In genomic region chr12:57236925-57237652, GRCh38 we compare ENCODE assay signal across 12 cellular contexts. TPM values are rescaled to one million over a fixed set of nuclear protein-coding genes. Genes with fewer than 3 reads are reported as not detected.
DNase-seq lines count a peak whose midpoint lies in the region; ATAC-seq, FAIRE-seq and TF ChIP-seq lines count a peak whose summit lies in the region.
"Had no signal": no experiment of that assay in that cellular context is flagged by ENCODE, and none has a peak within 500 bp of the region (broad histone marks: within the 10 kb centered on the region; RNA-seq: fewer than 3 reads in every experiment).

No MANE protein-coding gene starts in this region.

- in situ Hi-C loops in GM23248 (cut with MboI): no loop called here

- FAIRE-seq in frontal cortex (lab: Jason Lieb, UNC): no peak

- peaks cover 13% of the 10 kb centered on the region for H3K4me1 ChIP-seq in GM23248 (ENCODE audit: insufficient read depth)

- no peak for TF ChIP-seq POLR2A in erythroblast (IDR thresholded peaks at IDR 0.05; ENCODE audit: low read length)

- ATAC-seq in GM21528 (IDR thresholded peaks at IDR 0.05; ENCODE audit: low FRiP score, unreplicated experiment) (no peak), HG02981 (IDR thresholded peaks at IDR 0.05; ENCODE audit: unreplicated experiment) (no peak)

- no peaks in the 10 kb centered on the region for H3K9me2 ChIP-seq in GM23248 (ENCODE audit: insufficient read depth)

- H3F3A ChIP-seq in GM23248 (ENCODE audit: insufficient read depth): peaks cover 39% of the 10 kb centered on the region

- H3K36me3 ChIP-seq in GM23248 (ENCODE audit: low read depth): peaks cover 25% of the 10 kb centered on the region

- peak; percentile 64 for DNase-seq in GM23248
- DNase-seq in RPMI7951 (ENCODE audit: low read depth): peak; percentile 48
- peak; percentile 26 to 38 for DNase-seq in erythroblast (lab: John Stamatoyannopoulos, UW)
- DNase-seq in retina: peak; percentile 39
- DNase-seq in dermis blood vessel endothelial cell: no peak
- DNase-seq in frontal cortex (ENCODE audit: low spot score in 2 of 2): no peak
- DNase-seq: activated naive CD4-positive, alpha-beta T cell; HCEC 1CT had no signal

- 34 to 42% methylated on average over 10 of the region's 10 CpGs for WGBS in GM23248 (ENCODE audit: low coverage in 1 of 2, low lambda C conversion rate in 2 of 2, missing lambda C conversion rate in 2 of 2), 2 experiments

- H3K4me3 ChIP-seq in GM23248: no peak overlapping the region

- H3K27me3 ChIP-seq in GM23248 (replicated peaks; ENCODE audit: insufficient read depth): no peaks in the 10 kb centered on the region

- H2AFZ ChIP-seq in GM23248: no peak overlapping the region

- H3K4me2 ChIP-seq in GM23248 (ENCODE audit: unreplicated experiment): no peak overlapping the region

- peaks cover 11% of the 10 kb centered on the region; the same call in 1 of the 2 replicates for H3K79me2 ChIP-seq in GM23248 (ENCODE audit: insufficient read depth)

- H4K20me1 ChIP-seq in GM23248 (ENCODE audit: insufficient read depth): no peaks in the 10 kb centered on the region

- no peak overlapping the region for H3K27ac ChIP-seq in GM23248
- H3K27ac ChIP-seq: KMS-11, Peyer's patch had no signal

- H3K9me3 ChIP-seq in GM23248 (ENCODE audit: low read depth): no peaks in the 10 kb centered on the region
- H3K9me3 ChIP-seq: Peyer's patch had no signal

- no peak overlapping the region for H3K9ac ChIP-seq in GM23248
- H3K9ac ChIP-seq: KMS-11 had no signal

RNA-seq across cellular contexts. Expression of gene SHMT2, which starts 7.6 kb away (rescaled TPM):
- total RNA-seq in GM23248 (2014; rRNA removed; shearing (Covaris generic)): 272 and 341 TPM in 2 replicates
- 184 and 185 TPM in 2 replicates for polyA plus RNA-seq in GM23248 (2016; fragmentation: Nextera tagmentation; extraction: Ambion mirVana)
- 89.3 and 108 TPM in 2 replicates for total RNA-seq in RPMI7951 (2014; rRNA removed; shearing (Covaris generic))
- total RNA-seq in dermis blood vessel endothelial cell: 140 and 291 TPM in 2 replicates
- total RNA-seq in frontal cortex: 28.9 TPM

RNA-seq across cellular contexts. Expression of gene STAC3, which starts 13.9 kb away (rescaled TPM):
- total RNA-seq in GM23248 (2014; rRNA removed; shearing (Covaris generic)): 0.32 and 1.3 TPM in 2 replicates
- polyA plus RNA-seq in GM23248 (2016; fragmentation: Nextera tagmentation; extraction: Ambion mirVana): 0.35 and 0.52 TPM in 2 replicates
- total RNA-seq in RPMI7951 (2014; rRNA removed; shearing (Covaris generic)): 0.84 TPM in 1 of 2 replicates, not detected in the other
- total RNA-seq in dermis blood vessel endothelial cell (0.65 TPM in 1 of 2 replicates, not detected in the other), frontal cortex (1.6 TPM)

RNA-seq across cellular contexts. Expression of gene NXPH4, which starts 20.5 kb away (rescaled TPM):
- total RNA-seq in GM23248 (2014; rRNA removed; shearing (Covaris generic)): 5.6 and 5.7 TPM in 2 replicates
- polyA plus RNA-seq in GM23248 (2016; fragmentation: Nextera tagmentation; extraction: Ambion mirVana): 5.4 and 6.7 TPM in 2 replicates
- total RNA-seq in RPMI7951 (2014; rRNA removed; shearing (Covaris generic)): 1.7 and 4.1 TPM in 2 replicates
- total RNA-seq in dermis blood vessel endothelial cell (0.51 TPM in 1 of 2 replicates, not detected in the other), frontal cortex (0.82 TPM)
- total RNA-seq: Peyer's patch had no signal

Comparison
In these comparisons a context has a peak if more than half of its experiments do, and no peak if none do; other contexts are left out.
1. DNase-seq: peak in GM23248 (single experiment), RPMI7951 (single experiment), erythroblast (2 of 2) and retina (single experiment); none in dermis blood vessel endothelial cell (single experiment) and frontal cortex (0 of 2).